Comparison of ENCODE assay signal across 20 cellular contexts in the genomic region with DNA sequence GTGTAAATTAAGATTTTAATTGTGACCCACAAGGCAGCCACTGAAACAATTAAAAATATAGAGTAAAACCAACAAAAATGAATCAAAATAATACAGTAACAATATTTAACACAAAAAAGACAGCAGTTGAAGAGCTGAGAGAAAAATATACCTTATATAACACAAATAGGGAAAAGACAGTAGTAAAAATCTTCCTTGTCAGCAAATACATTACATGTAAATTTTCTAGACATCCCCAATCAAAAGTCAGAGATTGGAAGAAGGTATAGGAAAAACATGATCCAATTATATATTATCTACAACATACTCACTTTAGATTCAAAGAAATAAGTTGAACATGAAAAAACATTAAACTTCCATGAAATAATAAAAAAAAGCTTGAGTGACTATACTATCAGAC.
DNase-seq lines count a peak whose midpoint lies in the region; ATAC-seq, FAIRE-seq and TF ChIP-seq lines count a peak whose summit lies in the region.
"Had no signal": no experiment of that assay in that cellular context is flagged by ENCODE, and none has a peak within 500 bp of the region (broad histone marks: within the 10 kb centered on the region; RNA-seq: fewer than 3 reads in every experiment).

No MANE protein-coding gene starts in this region.

- H2BK120ac ChIP-seq in IMR-90 (ENCODE audit: low read depth, low read length), result no peak overlapping the region

- no peaks in the 10 kb centered on the region for H3K9me1 ChIP-seq in IMR-90 (ENCODE audit: insufficient read depth, low read length)

- no peak overlapping the region for H3K23ac ChIP-seq in IMR-90 (ENCODE audit: low read depth, low read length)

- no peak for TF ChIP-seq EP300 in A549 (IDR thresholded peaks at IDR 0.05)

- no peaks in the 10 kb centered on the region for H4K20me1 ChIP-seq in IMR-90 (ENCODE audit: insufficient read depth, low read length)
- H4K20me1 ChIP-seq in OCI-LY7 (ENCODE audit: insufficient read depth, low read length), result no peaks in the 10 kb centered on the region

- TF ChIP-seq CTCF in A549 (IDR thresholded peaks at IDR 0.05), result no peak
- TF ChIP-seq CTCF in IMR-90 (conservative IDR thresholded peaks at IDR 0.05; ENCODE audit: low read depth, low read length), result no peak
- no peak for TF ChIP-seq CTCF in OCI-LY7 (conservative IDR thresholded peaks at IDR 0.05; ENCODE audit: low read length)
- TF ChIP-seq CTCF in kidney (IDR thresholded peaks at IDR 0.05; ENCODE audit: borderline replicate concordance, extremely low read depth, insufficient read depth), result no peak

- CTCF ChIA-PET in A549 (lab: Yijun Ruan, JAX) (no interaction called here), IMR-90 (lab: Yijun Ruan, JAX) (no interaction called here), OCI-LY7 (lab: Charles Lee; ENCODE audit: unreplicated experiment) (no interaction called here)

- in situ Hi-C loops in IMR-90 (cut with MboI; ENCODE audit: low sequenced_read_pairs), result no loop called here

- H3K56ac ChIP-seq in IMR-90 (ENCODE audit: extremely low read depth, insufficient read depth, low read length), result no peak overlapping the region

- no peaks in the 10 kb centered on the region for H3K36me3 ChIP-seq in IMR-90 (ENCODE audit: control insufficient read depth, insufficient read depth, low read length)
- no peaks in the 10 kb centered on the region for H3K36me3 ChIP-seq in OCI-LY7 (ENCODE audit: insufficient read depth, low read length)
- no peaks in the 10 kb centered on the region for H3K36me3 ChIP-seq in kidney (ENCODE audit: control insufficient read depth in 1 of 2, insufficient read depth in 2 of 2, low read length in 2 of 2)
- H3K36me3 ChIP-seq: BE2C; BLaER1 treated with 17β-estradiol and CSF1 and Interleukin-3, amounts not matched to agents 10 nM and 100 nM had no signal

- H2AFZ ChIP-seq in IMR-90 (replicated peaks; ENCODE audit: low read length, poor library complexity), result no peak overlapping the region
- peak overlapping the region; percentile 50; the same call in 1 of the 2 replicates for H2AFZ ChIP-seq in OCI-LY7 (ENCODE audit: low read length)
- H2AFZ ChIP-seq: GM23338 had no signal

- H3K9ac ChIP-seq in IMR-90 (ENCODE audit: low read depth, low read length) (no peak overlapping the region), kidney (ENCODE audit: low read length in 2 of 2) (no peak overlapping the region)
- H3K9ac ChIP-seq: BLaER1 treated with 17β-estradiol and CSF1 and Interleukin-3, amounts not matched to agents 10 nM and 100 nM had no signal

- no peak for TF ChIP-seq RAD21 in A549 (conservative IDR thresholded peaks at IDR 0.05 in 1 of 2, IDR thresholded peaks at IDR 0.05 in 1 of 2)
- no peak for TF ChIP-seq RAD21 in IMR-90 (IDR thresholded peaks at IDR 0.05; ENCODE audit: low read length)

- DNase-seq in A549 (ENCODE audit: low read depth in 1 of 2, low spot score in 1 of 2) (no peak), IMR-90 (no peak), OCI-LY7 (ENCODE audit: low spot score) (no peak), kidney (no peak), AG08396 (ENCODE audit: low spot score) (no peak), NCI-H526 (lab: John Stamatoyannopoulos, UW) (no peak), foreskin melanocyte (no peak)
- DNase-seq: AML-193; BE2C; Calu3; CD4-positive, alpha-beta memory T cell; COR-L47; DMS53; DMS79 treated with DMSO at 0.1 percent for 48 hours; GF-D8; H9 had no signal

- H3K4me3 ChIP-seq in A549, result no peak overlapping the region
- no peak overlapping the region for H3K4me3 ChIP-seq in IMR-90 (ENCODE audit: insufficient read depth, low read depth, low read length)
- no peak overlapping the region for H3K4me3 ChIP-seq in OCI-LY7 (ENCODE audit: low read depth, low read length, poor library complexity, severe bottlenecking)
- no peak overlapping the region for H3K4me3 ChIP-seq in kidney (ENCODE audit: low read length in 2 of 2)
- H3K4me3 ChIP-seq: BLaER1 treated with 17β-estradiol and CSF1 and Interleukin-3, amounts not matched to agents 10 nM and 100 nM; GM23338 had no signal

- no TSS peak for BruUV-seq in IMR-90 (replicated peaks; lab: Mats Ljungman, UMichigan)
- no TSS peak for BruUV-seq in OCI-LY7 (replicated peaks; lab: Mats Ljungman, UMichigan)

- H3K9me3 ChIP-seq in A549 (no peaks in the 10 kb centered on the region), IMR-90 (ENCODE audit: control insufficient read depth, insufficient read depth, low read length) (peaks cover 3% of the 10 kb centered on the region; the same call in 1 of the 2 replicates), OCI-LY7 (ENCODE audit: low read length) (no peaks in the 10 kb centered on the region), kidney (ENCODE audit: control insufficient read depth in 1 of 2, low read length in 2 of 2) (no peaks in the 10 kb centered on the region)
- H3K9me3 ChIP-seq: BE2C; BLaER1 treated with 17β-estradiol and CSF1 and Interleukin-3, amounts not matched to agents 10 nM and 100 nM had no signal

- no peaks in the 10 kb centered on the region for H3K79me2 ChIP-seq in OCI-LY7 (ENCODE audit: insufficient read depth, low read depth, low read length)

- H3K18ac ChIP-seq in IMR-90 (ENCODE audit: low read depth, low read length), result no peak overlapping the region

- H3K4me1 ChIP-seq in A549 (no peaks in the 10 kb centered on the region), IMR-90 (ENCODE audit: control insufficient read depth, insufficient read depth, low read length) (no peaks in the 10 kb centered on the region), OCI-LY7 (ENCODE audit: insufficient read depth, low read length, poor library complexity, severe bottlenecking) (no peaks in the 10 kb centered on the region), kidney (ENCODE audit: control insufficient read depth in 1 of 2, insufficient read depth in 1 of 2, low read depth in 1 of 2, low read length in 2 of 2) (no peaks in the 10 kb centered on the region)
- H3K4me1 ChIP-seq: BE2C; BLaER1 treated with 17β-estradiol and CSF1 and Interleukin-3, amounts not matched to agents 10 nM and 100 nM had no signal

- no peak overlapping the region for H3K4ac ChIP-seq in IMR-90 (ENCODE audit: low read depth, low read length)

- no peak overlapping the region for H4K5ac ChIP-seq in IMR-90 (ENCODE audit: low read depth, low read length)

- no peak overlapping the region for H2AK5ac ChIP-seq in IMR-90 (ENCODE audit: low read depth, low read length)

- intact Hi-C loops in IMR-90 (cut with micrococcal nuclease), result no loop called here
- intact Hi-C loops in OCI-LY7 (cut with micrococcal nuclease; ENCODE audit: unreplicated experiment), result no loop called here
- intact Hi-C loops in kidney (cut with DNase I), result no loop called here

- TF ChIP-seq POLR2A in A549 (IDR thresholded peaks at IDR 0.05; ENCODE audit: low read length) (no peak), IMR-90 (IDR thresholded peaks at IDR 0.05; ENCODE audit: low read depth, low read length) (no peak)

- no peak overlapping the region for H2BK15ac ChIP-seq in IMR-90 (ENCODE audit: low read depth, low read length)

- FAIRE-seq in A549 (lab: Jason Lieb, UNC), result no peak
- peak; percentile 29 for FAIRE-seq in kidney (lab: Jason Lieb, UNC)
- FAIRE-seq: GM18507 had no signal

- H3K79me1 ChIP-seq in IMR-90 (ENCODE audit: low read depth in 1 of 2, low read length in 2 of 2), result no peaks in the 10 kb centered on the region

- H2BK20ac ChIP-seq in IMR-90 (ENCODE audit: low read depth, low read length), result no peak overlapping the region

- POLR2A ChIA-PET in A549 (lab: Yijun Ruan, JAX) (no interaction called here), IMR-90 (lab: Charles Lee; ENCODE audit: unreplicated experiment) (no interaction called here), OCI-LY7 (lab: Charles Lee) (no interaction called here)

- no peak overlapping the region for H2AK9ac ChIP-seq in IMR-90 (replicated peaks; ENCODE audit: low read depth, low read length, poor library complexity)

- ATAC-seq in A549 (no peak), IMR-90 (ENCODE audit: low read depth) (no peak)
- ATAC-seq: GM23338, HCT116 had no signal

- H4K91ac ChIP-seq in IMR-90 (ENCODE audit: insufficient read depth, low read depth, low read length), result no peak overlapping the region

- dilution Hi-C loops in IMR-90 (cut with HindIII; ENCODE audit: low sequenced_read_pairs, unreplicated experiment), result no loop called here

- H2BK5ac ChIP-seq in IMR-90 (ENCODE audit: low read depth, low read length, poor library complexity, severe bottlenecking), result no peak overlapping the region

- H4K8ac ChIP-seq in IMR-90 (ENCODE audit: low read depth in 2 of 2, low read length in 2 of 2), result no peak overlapping the region

- no peaks in the 10 kb centered on the region for H3K27me3 ChIP-seq in IMR-90 (ENCODE audit: control insufficient read depth, insufficient read depth, low read length)
- H3K27me3 ChIP-seq: BE2C had no signal

- H3K27ac ChIP-seq in A549, result no peak overlapping the region
- H3K27ac ChIP-seq in IMR-90 (ENCODE audit: insufficient read depth, low read length), result no peak overlapping the region
- no peak overlapping the region for H3K27ac ChIP-seq in OCI-LY7 (ENCODE audit: low read depth, low read length, poor library complexity, severe bottlenecking)
- no peak overlapping the region for H3K27ac ChIP-seq in kidney (ENCODE audit: low read depth in 2 of 2, low read length in 2 of 2)
- H3K27ac ChIP-seq: BLaER1 treated with 17β-estradiol and CSF1 and Interleukin-3, amounts not matched to agents 10 nM and 100 nM had no signal

- H3K4me2 ChIP-seq in A549, result no peak overlapping the region
- H3K4me2 ChIP-seq in IMR-90 (ENCODE audit: low read depth, low read length), result no peak overlapping the region
- H3K4me2 ChIP-seq in OCI-LY7 (ENCODE audit: low read length), result no peak overlapping the region
- H3K4me2 ChIP-seq: BLaER1 treated with 17β-estradiol and CSF1 and Interleukin-3, amounts not matched to agents 10 nM and 100 nM; GM23338 had no signal

- H3K14ac ChIP-seq in IMR-90 (replicated peaks; ENCODE audit: low read depth, low read length), result no peak overlapping the region

- H3K9me2 ChIP-seq in OCI-LY7 (ENCODE audit: insufficient read depth, low read length), result no peaks in the 10 kb centered on the region

TF ChIP-seq in IMR-90, 13 proteins besides CTCF, POLR2A, EP300 and RAD21:
- TF ChIP-seq NFE2L2 (IDR thresholded peaks at IDR 0.05; ENCODE audit: low read depth, low read length), result no peak
- peak; percentile 16; the same call in 1 of the 2 replicates for TF ChIP-seq MAFK (IDR thresholded peaks at IDR 0.05; ENCODE audit: low read depth, low read length)
- TF ChIP-seq CHD1 (IDR thresholded peaks at IDR 0.05; ENCODE audit: low read depth, low read length), result no peak
